ENCODE assay signal across 34 cellular contexts in genomic region chr16:6531067-6531466, GRCh38.
"Had no signal": no experiment of that assay in that cellular context is flagged by ENCODE, and none has a peak within 500 bp of the region (broad histone marks: within the 10 kb centered on the region; RNA-seq: fewer than 3 reads in every experiment).

No MANE protein-coding gene starts in this region.

- DNase-seq: Karpas-422, Kasumi-1, MG63, MM.1S, MV-4-11, NCI-H1048, NCI-H1092, NCI-H1092 treated with DMSO at 0.1 percent for 48 hours, NCI-H1105, NCI-H1105 treated with DMSO at 0.1 percent for 48 hours, NCI-H1417, NCI-H1417 treated with DMSO at 0.1 percent for 48 hours, NCI-H1436, NCI-H1436 treated with DMSO at 0.1 percent for 48 hours, NCI-H146, NCI-H1694, NCI-H1694 treated with DMSO at 0.1 percent for 48 hours, NCI-H187, NCI-H187 treated with DMSO at 0.1 percent for 48 hours, NCI-H1930, NCI-H2029, NCI-H2029 treated with DMSO at 0.1 percent for 48 hours, NCI-H2081, NCI-H2081 treated with DMSO at 0.1 percent for 48 hours, NCI-H2107, NCI-H2171, NCI-H2171 treated with DMSO at 0.1 percent for 48 hours, NCI-H2227 treated with DMSO at 0.1 percent for 48 hours, NCI-H226, NCI-H345, NCI-H446, NCI-H446 treated with DMSO at 0.1 percent for 48 hours, NCI-H510A, NCI-H510A treated with DMSO at 0.1 percent for 48 hours had no signal

- H3K4me3 ChIP-seq: MG63 had no signal

- H3K9me3 ChIP-seq: MG63 had no signal

- H3K27me3 ChIP-seq: MG63 had no signal

- H3K36me3 ChIP-seq: MG63 had no signal
